In the genomic region with DNA sequence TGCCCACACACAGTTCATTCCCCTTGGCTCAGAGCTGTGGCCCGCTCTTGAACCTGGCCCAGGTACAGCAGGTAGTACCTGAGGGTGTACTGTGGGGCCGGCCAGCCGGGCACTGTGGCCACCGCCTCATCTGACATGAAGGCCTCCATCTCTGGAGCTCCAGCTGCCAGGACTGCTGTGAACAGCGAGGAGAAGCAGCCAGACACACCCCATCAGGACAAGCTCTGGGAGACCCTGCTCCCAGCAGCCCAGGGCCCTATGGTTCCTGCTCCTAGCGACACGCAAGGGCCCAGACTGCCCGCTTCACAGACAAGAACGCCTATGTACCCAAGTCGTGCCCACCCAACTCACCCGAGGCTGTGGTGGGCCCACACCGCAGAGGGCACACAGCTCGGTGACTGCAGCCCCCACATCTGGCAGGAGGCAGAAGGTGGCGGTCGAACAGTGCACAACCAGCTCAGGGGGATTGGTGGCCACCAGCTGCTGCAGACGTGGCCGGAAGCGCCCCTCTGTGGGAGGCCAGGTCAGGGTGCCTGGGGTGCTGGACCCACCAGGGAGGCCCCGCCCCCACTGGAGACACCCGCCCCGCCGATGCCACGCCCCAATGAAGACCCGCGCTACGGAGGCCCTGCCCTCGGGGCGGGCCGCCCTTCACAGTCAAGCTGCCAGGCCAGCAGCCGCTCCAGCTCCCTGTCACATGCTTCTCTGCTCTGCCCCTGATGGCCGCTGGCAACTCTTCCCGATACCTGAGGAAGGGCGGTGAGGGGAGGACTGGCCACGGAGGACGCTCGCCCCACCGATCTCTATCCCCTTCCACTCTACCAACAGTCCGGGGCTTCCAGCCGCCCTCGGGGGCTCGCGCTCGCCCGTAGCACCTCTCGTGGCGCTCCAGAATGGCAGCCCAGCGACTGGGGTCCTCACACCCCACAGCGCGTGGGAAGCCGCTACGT, we compare ENCODE assay signal across 1 cellular context.
A peak's percentile ranks its signal among the peaks of the same experiment; 100 is the strongest.
TF ChIP-seq lines count a peak whose summit lies in the region.

No MANE protein-coding gene starts in this region.

TF ChIP-seq in HCT116, 20 proteins besides CTCF, POLR2A, EP300 and RAD21:
- TF ChIP-seq POLR2AphosphoS5 (IDR thresholded peaks at IDR 0.05; ENCODE audit: low read depth, low read length) (peak; percentile 41; the same call in 1 of the 2 replicates), ELF1 (IDR thresholded peaks at IDR 0.05; ENCODE audit: borderline replicate concordance, low read depth) (no peak), SRF (IDR thresholded peaks at IDR 0.05; ENCODE audit: low read depth) (no peak), ZFX (IDR thresholded peaks at IDR 0.05) (no peak), ZNF274 (IDR thresholded peaks at IDR 0.05; ENCODE audit: low read depth, low read length) (no peak), ATF3 (IDR thresholded peaks at IDR 0.05) (no peak), EZH2phosphoT487 (IDR thresholded peaks at IDR 0.05; ENCODE audit: borderline replicate concordance) (no peak)
